In genomic region chr1:44819594-44820327, GRCh38 we compare ENCODE assay signal across 1 cellular context.
TF ChIP-seq lines count a peak whose summit lies in the region.

No MANE protein-coding gene starts in this region.

TF ChIP-seq in HEK293, 187 proteins besides CTCF, POLR2A, EP300 and RAD21 (continued from another document and continues in another):
- TF ChIP-seq PRDM2 (tag by site-specific recombination; IDR thresholded peaks at IDR 0.05; ENCODE audit: borderline replicate concordance) (no peak), ZNF621 (tag by site-specific recombination; IDR thresholded peaks at IDR 0.05) (no peak), ZNF777 (tag by site-specific recombination; IDR thresholded peaks at IDR 0.05; ENCODE audit: borderline replicate concordance) (no peak), ZNF2 (tag by site-specific recombination; IDR thresholded peaks at IDR 0.05) (no peak; the same call in 1 of the 2 replicates), ZNF560 (tag by site-specific recombination; IDR thresholded peaks at IDR 0.05; ENCODE audit: borderline replicate concordance) (no peak), ZNF274 (IDR thresholded peaks at IDR 0.05; ENCODE audit: low read length) (no peak), ZNF274 (tag by site-specific recombination; IDR thresholded peaks at IDR 0.05; ENCODE audit: borderline replicate concordance) (no peak), ZNF148 (tag by site-specific recombination; IDR thresholded peaks at IDR 0.05; ENCODE audit: borderline replicate concordance) (no peak), SALL2 (tag by site-specific recombination; IDR thresholded peaks at IDR 0.05; ENCODE audit: borderline replicate concordance) (no peak), PRDM6 (tag by site-specific recombination; IDR thresholded peaks at IDR 0.05) (peak; percentile 98), ZNF549 (tag by site-specific recombination; IDR thresholded peaks at IDR 0.05) (no peak), ZNF416 (tag by site-specific recombination; IDR thresholded peaks at IDR 0.05) (no peak), OVOL3 (tag by site-specific recombination; IDR thresholded peaks at IDR 0.05) (no peak), ZNF169 (tag by site-specific recombination; IDR thresholded peaks at IDR 0.05) (no peak), ZBTB49 (tag by site-specific recombination; IDR thresholded peaks at IDR 0.05; ENCODE audit: low read depth) (no peak), ZNF292 (tag by site-specific recombination; IDR thresholded peaks at IDR 0.05; ENCODE audit: borderline replicate concordance, low read depth) (no peak), IKZF3 (tag by site-specific recombination; IDR thresholded peaks at IDR 0.05) (peak; percentile 59; the same call in 1 of the 2 replicates), ZNF423 (tag by site-specific recombination; IDR thresholded peaks at IDR 0.05) (no peak), SP7 (tag by site-specific recombination; IDR thresholded peaks at IDR 0.05) (peak; percentile 73), MEIS1 (CRISPR knock-in tag; IDR thresholded peaks at IDR 0.05; ENCODE audit: borderline replicate concordance) (no peak), ZNF398 (tag by site-specific recombination; IDR thresholded peaks at IDR 0.05) (peak; percentile 85), ZNF530 (tag by site-specific recombination; IDR thresholded peaks at IDR 0.05; ENCODE audit: low read depth) (no peak), ZNF324 (tag by site-specific recombination; IDR thresholded peaks at IDR 0.05) (no peak), SP2 (tag by site-specific recombination; IDR thresholded peaks at IDR 0.05) (peak; percentile 35; the same call in 1 of the 2 replicates), REST (tag by site-specific recombination; IDR thresholded peaks at IDR 0.05) (no peak; the same call in 1 of the 2 replicates), ZNF843 (tag by site-specific recombination; IDR thresholded peaks at IDR 0.05) (peak; percentile 41; the same call in 1 of the 2 replicates), HOXA7 (CRISPR knock-in tag; IDR thresholded peaks at IDR 0.05; ENCODE audit: borderline replicate concordance) (no peak), ZNF157 (tag by site-specific recombination; IDR thresholded peaks at IDR 0.05) (no peak), GLI4 (tag by site-specific recombination; IDR thresholded peaks at IDR 0.05) (no peak), RBAK (tag by site-specific recombination; IDR thresholded peaks at IDR 0.05) (no peak), ZNF624 (tag by site-specific recombination; IDR thresholded peaks at IDR 0.05) (no peak), ZNF585B (tag by site-specific recombination; IDR thresholded peaks at IDR 0.05) (no peak), ZNF571 (tag by site-specific recombination; IDR thresholded peaks at IDR 0.05) (no peak), ZBTB44 (tag by site-specific recombination; IDR thresholded peaks at IDR 0.05) (no peak), ZBTB20 (tag by site-specific recombination; IDR thresholded peaks at IDR 0.05) (no peak), ZEB2 (tag by site-specific recombination; IDR thresholded peaks at IDR 0.05) (peak; percentile 66)
